ENCODE assay signal across 21 cellular contexts in the genomic region with DNA sequence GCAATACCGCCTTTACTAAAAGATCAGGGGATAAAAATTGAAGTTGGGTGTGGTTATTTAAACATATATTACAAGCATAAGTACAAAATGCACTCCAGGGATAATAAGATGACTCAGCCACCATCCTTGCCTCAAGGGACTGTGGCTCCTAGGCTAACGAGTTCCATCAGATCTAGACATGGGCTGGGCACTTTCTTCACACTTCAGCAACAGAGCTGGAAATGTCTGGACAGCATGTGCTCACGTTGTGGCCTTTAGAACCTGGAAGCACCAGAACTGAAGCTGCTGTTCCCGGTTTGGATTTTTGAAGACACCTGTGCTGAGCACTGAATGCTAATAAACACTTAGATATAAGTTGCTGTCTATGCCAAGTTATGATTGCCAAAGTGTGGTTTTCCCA.
"Had no signal": no experiment of that assay in that cellular context is flagged by ENCODE, and none has a peak within 500 bp of the region (broad histone marks: within the 10 kb centered on the region; RNA-seq: fewer than 3 reads in every experiment).

No MANE protein-coding gene starts in this region.

- DNase-seq: dermis blood vessel endothelial cell; effector memory CD4-positive, alpha-beta T cell; erythroblast; gastrocnemius medialis; head of caudate nucleus; left ventricle myocardium superior; lower lobe of right lung; mucosa of descending colon; naive B cell; stimulated activated CD4-positive, alpha-beta T cell treated with anti-CD3 and anti-CD28 coated beads, Interleukin-12 subunit alpha, Interleukin-12 subunit beta, amount 100 ng/mL, for 4 hours; stimulated activated CD4-positive, alpha-beta T cell treated with anti-CD3 and anti-CD28 coated beads, Interleukin-1b, Interleukin-23, amount 100 ng/mL, for 48 hours; stimulated activated CD4-positive, alpha-beta T cell treated with anti-CD3 and anti-CD28 coated beads, Interleukin-4, amount 100 ng/mL, for 1 hour; stimulated activated CD8-positive, alpha-beta memory T cell treated with anti-CD3 and anti-CD28 coated beads, Interleukin-4, amount 100 ng/mL, for 48 hours; stimulated activated naive CD4-positive, alpha-beta T cell treated with Interleukin-2 at 50 U/mL for 16 hours; stomach; thyroid gland; trophoblast cell had no signal

- H3K4me3 Mint-ChIP-seq: mesothelial cell of epicardium; naive B cell; natural killer cell treated with Interleukin-12 subunit alpha and Interleukin-12 subunit beta and Interleukin-15 and Interleukin-18, amount 100 ng/mL, for 72 hours; neural progenitor cell had no signal

- ATAC-seq: gastrocnemius medialis; left ventricle myocardium superior; lower lobe of right lung; mucosa of descending colon; natural killer cell treated with Interleukin-12 subunit alpha and Interleukin-12 subunit beta and Interleukin-15 and Interleukin-18, amount 100 ng/mL, for 72 hours; sciatic nerve had no signal

- H3K4me1 Mint-ChIP-seq: mesothelial cell of epicardium, naive B cell had no signal

- H3K36me3 Mint-ChIP-seq: mesothelial cell of epicardium, naive B cell had no signal

- H3K9me3 Mint-ChIP-seq: natural killer cell treated with Interleukin-12 subunit alpha and Interleukin-12 subunit beta and Interleukin-15 and Interleukin-18, amount 100 ng/mL, for 72 hours had no signal

- H3K27ac Mint-ChIP-seq: mesothelial cell of epicardium; naive B cell; natural killer cell treated with Interleukin-12 subunit alpha and Interleukin-12 subunit beta and Interleukin-15 and Interleukin-18, amount 100 ng/mL, for 72 hours; neural progenitor cell had no signal
